ENCODE assay signal across 22 cellular contexts in the genomic region with DNA sequence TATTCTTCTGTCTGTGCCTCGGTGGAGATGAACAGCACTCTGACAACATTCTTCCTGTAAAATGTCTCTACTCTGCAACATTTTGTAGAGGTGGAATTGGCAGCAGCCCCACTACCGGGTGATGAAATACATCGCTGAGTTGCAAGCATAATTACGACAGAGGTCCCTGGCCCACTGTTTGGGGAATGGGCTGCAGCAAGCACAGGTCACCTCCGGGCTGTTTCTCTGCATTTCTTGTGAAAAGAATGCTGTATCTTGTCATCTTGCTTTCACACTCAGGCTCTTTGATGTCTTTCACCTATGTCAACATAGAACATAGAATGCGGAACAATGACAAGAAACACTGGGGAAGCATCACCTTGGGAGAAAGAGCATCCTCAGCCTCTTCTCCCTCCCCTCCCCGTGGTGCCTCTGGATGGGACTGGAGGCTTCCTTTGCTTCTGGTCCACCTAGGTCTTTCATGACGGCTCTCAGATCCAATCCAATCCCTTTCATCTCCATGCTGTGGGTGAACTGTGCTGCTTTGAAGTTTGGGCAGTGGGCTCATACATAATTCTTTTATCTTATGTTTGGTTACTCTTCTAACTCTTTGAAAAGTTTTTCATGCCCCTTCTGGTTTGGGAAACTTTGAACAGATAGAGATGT.
DNase-seq lines count a peak whose midpoint lies in the region; ATAC-seq, FAIRE-seq and TF ChIP-seq lines count a peak whose summit lies in the region.
"Had no signal": no experiment of that assay in that cellular context is flagged by ENCODE, and none has a peak within 500 bp of the region (broad histone marks: within the 10 kb centered on the region; RNA-seq: fewer than 3 reads in every experiment).

No MANE protein-coding gene starts in this region.

- ATAC-seq in HepG2 (no peak), right lobe of liver (no peak), HG02642 (IDR thresholded peaks at IDR 0.05; ENCODE audit: poor library complexity, unreplicated experiment) (no peak)
- ATAC-seq in CD4-positive, alpha-beta T cell (ENCODE audit: poor library complexity), result no peak
- ATAC-seq: GM23338 had no signal

- TF ChIP-seq POLR2A in HepG2 (IDR thresholded peaks at IDR 0.05; ENCODE audit: insufficient read depth in 1 of 2, low read depth in 2 of 2, low read length in 2 of 2), result no peak
- no peak for TF ChIP-seq POLR2A in right lobe of liver (IDR thresholded peaks at IDR 0.05)

- H3K4me1 Mint-ChIP-seq in immature natural killer cell, result no peaks in the 10 kb centered on the region
- H3K4me1 Mint-ChIP-seq in CD4-positive, alpha-beta T cell (ENCODE audit: low read depth), result no peaks in the 10 kb centered on the region

- H3K4me2 ChIP-seq in HepG2 (ENCODE audit: low read depth, low read length), result no peak overlapping the region
- H3K4me2 ChIP-seq: GM23338 had no signal

- BruUV-seq in HepG2 (replicated peaks; lab: Mats Ljungman, UMichigan), result no TSS peak

- POLR2A ChIA-PET in HepG2 (lab: Yijun Ruan, JAX), result no interaction called here
- POLR2A ChIA-PET in CD4-positive, alpha-beta T cell (lab: Charles Lee), result no interaction called here

- no peaks in the 10 kb centered on the region for H4K20me1 ChIP-seq in HepG2 (ENCODE audit: insufficient read depth, low read length)

- no peak for TF ChIP-seq CTCF in HepG2 (CRISPR knock-in tag; IDR thresholded peaks at IDR 0.05)
- TF ChIP-seq CTCF in right lobe of liver (IDR thresholded peaks at IDR 0.05), result no peak
- TF ChIP-seq CTCF in bronchial epithelial cell (IDR thresholded peaks at IDR 0.05; ENCODE audit: insufficient read depth, low read length, severe bottlenecking), result no peak
- no peak for TF ChIP-seq CTCF in fibroblast of villous mesenchyme (IDR thresholded peaks at IDR 0.05; ENCODE audit: insufficient read depth, low read depth, low read length)
- TF ChIP-seq CTCF in CD4-positive, alpha-beta T cell (IDR thresholded peaks at IDR 0.05), result no peak

- CTCF ChIA-PET in HepG2 (lab: Yijun Ruan, JAX; ENCODE audit: low intra/inter-chr PET ratio, low total read pairs), result no interaction called here
- CTCF ChIA-PET in CD4-positive, alpha-beta T cell (lab: Charles Lee), result no interaction called here

- intact Hi-C loops in HepG2 (cut with micrococcal nuclease; ENCODE audit: unreplicated experiment), result no loop called here
- intact Hi-C loops in right lobe of liver (cut with DNase I), result no loop called here
- intact Hi-C loops in CD4-positive, alpha-beta T cell (cut with DNase I, micrococcal nuclease), result no loop called here

- no peak overlapping the region for H3K27ac Mint-ChIP-seq in immature natural killer cell
- H3K27ac Mint-ChIP-seq in CD4-positive, alpha-beta T cell, result no peak overlapping the region
- H3K27ac Mint-ChIP-seq: GM23338, H9, IgD-negative memory B cell had no signal

- no peak overlapping the region for H2AFZ ChIP-seq in HepG2 (ENCODE audit: low read length)

- TF ChIP-seq EP300 in HepG2 (IDR thresholded peaks at IDR 0.05; ENCODE audit: low read depth in 2 of 2, low read length in 2 of 2) (no peak), HepG2 (CRISPR knock-in tag; IDR thresholded peaks at IDR 0.05; ENCODE audit: borderline replicate concordance) (no peak)

- peaks cover 0 to 3% (median 3%) of the 10 kb centered on the region in 3 donors for H3K27me3 Mint-ChIP-seq in immature natural killer cell (ENCODE audit: low read depth in 3 of 3)
- peaks cover 3% of the 10 kb centered on the region for H3K27me3 Mint-ChIP-seq in CD4-positive, alpha-beta T cell

- H3K27me3 ChIP-seq in HepG2 (ENCODE audit: control insufficient read depth in 1 of 2, insufficient read depth in 2 of 2, low read length in 2 of 2) (0 out of 5 replicates have a peak, but pooled peaks cover 0 to 9% of the 10 kb centered on the region in 2 experiments), right lobe of liver (no peaks in the 10 kb centered on the region), bronchial epithelial cell (ENCODE audit: control insufficient read depth, insufficient read depth, low read length) (no peaks in the 10 kb centered on the region)
- no peaks in the 10 kb centered on the region for H3K27me3 ChIP-seq in CD4-positive, alpha-beta T cell (ENCODE audit: control insufficient read depth, insufficient read depth, low read length)

- no peaks in the 10 kb centered on the region for H3K36me3 Mint-ChIP-seq in immature natural killer cell
- H3K36me3 Mint-ChIP-seq in CD4-positive, alpha-beta T cell (ENCODE audit: low read depth), result no peaks in the 10 kb centered on the region
- H3K36me3 Mint-ChIP-seq: IgD-negative memory B cell had no signal

- H3K9me3 Mint-ChIP-seq in immature natural killer cell, result no peaks in the 10 kb centered on the region
- H3K9me3 Mint-ChIP-seq in CD4-positive, alpha-beta T cell, result no peaks in the 10 kb centered on the region
- H3K9me3 Mint-ChIP-seq: GM23338, H9, IgD-negative memory B cell had no signal

- no peak for TF ChIP-seq RAD21 in HepG2 (CRISPR knock-in tag; IDR thresholded peaks at IDR 0.05)

- FAIRE-seq in HepG2 (lab: Jason Lieb, UNC), result no peak
- peak; percentile 86 for FAIRE-seq in bronchial epithelial cell (lab: Jason Lieb, UNC)
- FAIRE-seq: D721Med, GM18507 had no signal

- H3K4me3 ChIP-seq in HepG2 (replicated peaks in 1 of 3; ENCODE audit: insufficient read depth in 1 of 3, low read depth in 2 of 3, low read length in 3 of 3), result no peak overlapping the region
- H3K4me3 ChIP-seq in right lobe of liver, result no peak overlapping the region
- no peak overlapping the region for H3K4me3 ChIP-seq in bronchial epithelial cell (ENCODE audit: low read depth, low read length)
- H3K4me3 ChIP-seq in fibroblast of villous mesenchyme (ENCODE audit: low read depth, low read length), result no peak overlapping the region
- H3K4me3 ChIP-seq: GM23338 had no signal

- no peak overlapping the region for H3K9ac ChIP-seq in HepG2 (ENCODE audit: insufficient read depth, low read depth, low read length)

- H3K79me2 ChIP-seq in HepG2 (ENCODE audit: insufficient read depth, low read length), result no peaks in the 10 kb centered on the region

- in situ Hi-C loops in HepG2 (cut with HindIII; ENCODE audit: extremely low pct_ligation_motif_present, low pct_unique_long_range_greater_than_20kb), result no loop called here

- H3K27ac ChIP-seq in HepG2 (ENCODE audit: extremely low read length, insufficient read depth, low read length), result no peak overlapping the region
- no peak overlapping the region for H3K27ac ChIP-seq in right lobe of liver
- no peak overlapping the region for H3K27ac ChIP-seq in CD4-positive, alpha-beta T cell (ENCODE audit: low read depth, low read length)

- DNase-seq in HepG2 (ENCODE audit: low spot score), result peak; percentile 15
- no peak for DNase-seq in right lobe of liver
- no peak for DNase-seq in bronchial epithelial cell (ENCODE audit: low read depth)
- DNase-seq in fibroblast of villous mesenchyme (ENCODE audit: low read depth), result peak; percentile 47
- no peak for DNase-seq in amniotic stem cell (lab: John Stamatoyannopoulos, UW)
- DNase-seq in immature natural killer cell, result no peak
- DNase-seq in CD4-positive, alpha-beta T cell, result no peak
- DNase-seq: H9; NCI-H1092 treated with DMSO at 0.1 percent for 48 hours; NCI-H1436 treated with DMSO at 0.1 percent for 48 hours; NCI-H187 treated with DMSO at 0.1 percent for 48 hours; NCI-H446; NCI-H524 treated with DMSO at 0.1 percent for 48 hours; NCI-H82; NK-92 treated with Interleukin-12 subunit alpha and Interleukin-12 subunit beta, amount 100 ng/mL, for 24 hours; Right ventricle myocardium superior; RPMI8226 had no signal

- H3K4me1 ChIP-seq in HepG2 (ENCODE audit: insufficient read depth, low read length) (no peaks in the 10 kb centered on the region), right lobe of liver (no peaks in the 10 kb centered on the region)

- WGBS in HepG2 (ENCODE audit: low lambda C conversion rate), result 4% methylated on average over 8 of the region's 8 CpGs
- 27% methylated on average over 6 of the region's 8 CpGs for WGBS in right lobe of liver (ENCODE audit: insufficient coverage, low coverage, low lambda C conversion rate, missing lambda C conversion rate)

- H3K4me3 Mint-ChIP-seq in immature natural killer cell, result no peak overlapping the region
- no peak overlapping the region for H3K4me3 Mint-ChIP-seq in CD4-positive, alpha-beta T cell
- H3K4me3 Mint-ChIP-seq: GM23338, H9, IgD-negative memory B cell had no signal

- H3K36me3 ChIP-seq in HepG2 (replicated peaks in 1 of 2; ENCODE audit: control insufficient read depth in 1 of 2, insufficient read depth in 2 of 2, low read length in 2 of 2), result no peaks in the 10 kb centered on the region
- no peaks in the 10 kb centered on the region for H3K36me3 ChIP-seq in right lobe of liver
- no peaks in the 10 kb centered on the region for H3K36me3 ChIP-seq in bronchial epithelial cell (ENCODE audit: control insufficient read depth, insufficient read depth, low read length)

- no peaks in the 10 kb centered on the region for H3K9me3 ChIP-seq in HepG2 (ENCODE audit: low read length)
- H3K9me3 ChIP-seq in right lobe of liver, result no peaks in the 10 kb centered on the region
- no peaks in the 10 kb centered on the region for H3K9me3 ChIP-seq in CD4-positive, alpha-beta T cell (ENCODE audit: control insufficient read depth, low read length)

TF ChIP-seq in HepG2, 621 proteins besides CTCF, POLR2A, EP300 and RAD21 (continues in another document):
- TF ChIP-seq NCOA1 (CRISPR knock-in tag; IDR thresholded peaks at IDR 0.05) (no peak), RNF2 (conservative IDR thresholded peaks at IDR 0.05; ENCODE audit: low read depth) (no peak), ZNF343 (CRISPR knock-in tag; IDR thresholded peaks at IDR 0.05) (no peak)
- TF ChIP-seq, protein P1, sequence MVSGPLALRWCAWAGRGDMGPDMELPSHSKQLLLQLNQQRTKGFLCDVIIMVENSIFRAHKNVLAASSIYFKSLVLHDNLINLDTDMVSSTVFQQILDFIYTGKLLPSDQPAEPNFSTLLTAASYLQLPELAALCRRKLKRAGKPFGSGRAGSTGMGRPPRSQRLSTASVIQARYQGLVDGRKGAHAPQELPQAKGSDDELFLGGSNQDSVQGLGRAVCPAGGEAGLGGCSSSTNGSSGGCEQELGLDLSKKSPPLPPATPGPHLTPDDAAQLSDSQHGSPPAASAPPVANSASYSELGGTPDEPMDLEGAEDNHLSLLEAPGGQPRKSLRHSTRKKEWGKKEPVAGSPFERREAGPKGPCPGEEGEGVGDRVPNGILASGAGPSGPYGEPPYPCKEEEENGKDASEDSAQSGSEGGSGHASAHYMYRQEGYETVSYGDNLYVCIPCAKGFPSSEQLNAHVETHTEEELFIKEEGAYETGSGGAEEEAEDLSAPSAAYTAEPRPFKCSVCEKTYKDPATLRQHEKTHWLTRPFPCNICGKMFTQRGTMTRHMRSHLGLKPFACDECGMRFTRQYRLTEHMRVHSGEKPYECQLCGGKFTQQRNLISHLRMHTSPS (CRISPR knock-in tag; IDR thresholded peaks at IDR 0.05; ENCODE audit: low read depth), result no peak
- TF ChIP-seq, protein P2, sequence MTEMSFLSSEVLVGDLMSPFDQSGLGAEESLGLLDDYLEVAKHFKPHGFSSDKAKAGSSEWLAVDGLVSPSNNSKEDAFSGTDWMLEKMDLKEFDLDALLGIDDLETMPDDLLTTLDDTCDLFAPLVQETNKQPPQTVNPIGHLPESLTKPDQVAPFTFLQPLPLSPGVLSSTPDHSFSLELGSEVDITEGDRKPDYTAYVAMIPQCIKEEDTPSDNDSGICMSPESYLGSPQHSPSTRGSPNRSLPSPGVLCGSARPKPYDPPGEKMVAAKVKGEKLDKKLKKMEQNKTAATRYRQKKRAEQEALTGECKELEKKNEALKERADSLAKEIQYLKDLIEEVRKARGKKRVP (CRISPR knock-in tag; IDR thresholded peaks at IDR 0.05), result peak in 1 of 2 experiments; percentile 97; a peak in 2 of 4 replicates

Comparison
In these comparisons a context has a peak if more than half of its experiments do, and no peak if none do; other contexts are left out.
1. DNase-seq: peak in HepG2 (single experiment) and fibroblast of villous mesenchyme (single experiment); none in right lobe of liver (0 of 3), bronchial epithelial cell (single experiment), amniotic stem cell (single experiment), immature natural killer cell (0 of 3) and CD4-positive, alpha-beta T cell (0 of 10).